1 cellular context compared by ENCODE assay signal in genomic region chr3:113167929-113168771, GRCh38.
TF ChIP-seq lines count a peak whose summit lies in the region.

No MANE protein-coding gene starts in this region.

TF ChIP-seq in HEK293, 187 proteins besides CTCF, POLR2A, EP300 and RAD21 (continued from another document):
- TF ChIP-seq PRDM10 (tag by site-specific recombination; IDR thresholded peaks at IDR 0.05) (peak; percentile 72), KLF8 (tag by site-specific recombination; IDR thresholded peaks at IDR 0.05) (peak; percentile 53; the same call in 1 of the 2 replicates), ZNF621 (tag by site-specific recombination; IDR thresholded peaks at IDR 0.05) (no peak), ZNF777 (tag by site-specific recombination; IDR thresholded peaks at IDR 0.05; ENCODE audit: borderline replicate concordance) (no peak), ZNF629 (tag by site-specific recombination; IDR thresholded peaks at IDR 0.05) (peak; percentile 66), ZNF664 (tag by site-specific recombination; IDR thresholded peaks at IDR 0.05) (peak; percentile 98), ZNF302 (tag by site-specific recombination; IDR thresholded peaks at IDR 0.05; ENCODE audit: low read depth) (no peak), ZNF350 (tag by site-specific recombination; IDR thresholded peaks at IDR 0.05) (no peak), SP7 (tag by site-specific recombination; IDR thresholded peaks at IDR 0.05) (peak; percentile 77), ZNF548 (tag by site-specific recombination; IDR thresholded peaks at IDR 0.05) (no peak), ZBTB8A (tag by site-specific recombination; IDR thresholded peaks at IDR 0.05) (peak; percentile 60), ZNF266 (tag by site-specific recombination; IDR thresholded peaks at IDR 0.05; ENCODE audit: low read depth) (no peak), ZNF146 (tag by site-specific recombination; IDR thresholded peaks at IDR 0.05) (no peak), SCRT1 (tag by site-specific recombination; IDR thresholded peaks at IDR 0.05; ENCODE audit: borderline replicate concordance) (no peak), ZNF114 (tag by site-specific recombination; IDR thresholded peaks at IDR 0.05) (no peak), GLIS1 (tag by site-specific recombination; IDR thresholded peaks at IDR 0.05) (peak; percentile 95), ZIC2 (tag by site-specific recombination; IDR thresholded peaks at IDR 0.05) (peak; percentile 52; the same call in 1 of the 2 replicates), ZNF335 (tag by site-specific recombination; conservative IDR thresholded peaks at IDR 0.05) (peak; percentile 41; the same call in 1 of the 2 replicates), ZNF549 (tag by site-specific recombination; IDR thresholded peaks at IDR 0.05) (no peak), ZBTB17 (tag by site-specific recombination; IDR thresholded peaks at IDR 0.05) (peak; percentile 77), PRDM4 (tag by site-specific recombination; IDR thresholded peaks at IDR 0.05) (peak; percentile 88), ZNF596 (tag by site-specific recombination; IDR thresholded peaks at IDR 0.05) (0 out of 2 replicates have a peak, but pooled peaks have one; percentile 6), PRDM6 (tag by site-specific recombination; IDR thresholded peaks at IDR 0.05) (peak; percentile 94), ZNF24 (tag by site-specific recombination; IDR thresholded peaks at IDR 0.05) (0 out of 2 replicates have a peak, but pooled peaks have one; percentile 50), ZNF354C (tag by site-specific recombination; IDR thresholded peaks at IDR 0.05; ENCODE audit: borderline replicate concordance, low read depth) (no peak)
